ENCODE assay signal across 10 cellular contexts in the genomic region with DNA sequence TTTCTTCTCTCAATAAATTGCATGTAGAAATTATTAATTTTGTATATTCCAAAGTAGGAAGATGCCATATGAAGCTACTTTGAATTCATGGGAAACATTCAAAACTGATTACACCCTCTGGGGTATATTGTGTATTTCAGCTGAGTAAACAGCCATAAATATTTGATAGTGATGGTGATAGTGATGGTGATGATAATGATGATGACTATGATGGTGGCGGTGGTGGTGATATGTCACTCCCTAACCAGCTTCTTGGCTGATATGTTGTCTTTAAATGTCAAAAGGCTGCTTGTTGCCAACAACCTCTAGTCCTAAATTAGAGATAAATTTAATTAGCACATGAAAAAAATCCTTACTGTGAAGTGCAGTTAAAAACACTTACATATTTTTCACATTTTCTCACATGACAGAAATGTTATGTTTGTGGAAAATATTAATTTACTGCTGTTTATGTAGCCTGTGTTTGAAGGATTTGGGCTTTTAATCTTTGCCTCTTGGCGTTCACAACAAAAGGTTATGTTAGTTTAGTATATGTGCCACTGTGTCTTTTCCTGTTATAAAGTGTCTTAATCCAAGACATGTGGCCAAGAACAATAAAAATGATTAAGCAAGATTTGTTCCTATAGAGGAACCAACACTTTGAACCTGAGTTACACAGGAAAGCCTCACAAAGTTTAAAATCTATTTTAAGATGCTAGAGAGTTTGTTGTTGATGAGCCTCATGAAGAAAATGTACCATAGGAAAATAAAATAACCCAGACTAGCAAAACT.
DNase-seq lines count a peak whose midpoint lies in the region; ATAC-seq and TF ChIP-seq lines count a peak whose summit lies in the region.
"Had no signal": no experiment of that assay in that cellular context is flagged by ENCODE, and none has a peak within 500 bp of the region (broad histone marks: within the 10 kb centered on the region; RNA-seq: fewer than 3 reads in every experiment).

No MANE protein-coding gene starts in this region.

- H3K27ac Mint-ChIP-seq in T-helper 2 cell treated with Interferon-gamma antibody and Interleukin-4, amounts not matched to agents 5 μg/mL and 100 μg/mL, for 36 hours: peak overlapping the region; percentile 55
- peak overlapping the region; percentile 78 for H3K27ac Mint-ChIP-seq in chondrocyte (ENCODE audit: unreplicated experiment)
- peak overlapping the region; percentile 97 for H3K27ac Mint-ChIP-seq in mesothelial cell of epicardium

- in situ Hi-C loops in GM23248 (cut with MboI): no loop called here

- H3K79me2 ChIP-seq in GM23248 (ENCODE audit: insufficient read depth): peaks cover 31% of the 10 kb centered on the region

- no peaks in the 10 kb centered on the region for H3K9me2 ChIP-seq in GM23248 (ENCODE audit: insufficient read depth)

- 57 to 70% methylated on average over 2 of the region's 2 CpGs for WGBS in GM23248 (ENCODE audit: low coverage in 1 of 2, low lambda C conversion rate in 2 of 2, missing lambda C conversion rate in 2 of 2), 2 experiments

- H3K9me3 ChIP-seq in tibial artery (no peaks in the 10 kb centered on the region), GM23248 (ENCODE audit: low read depth) (no peaks in the 10 kb centered on the region)

- no peaks in the 10 kb centered on the region for H3K27me3 Mint-ChIP-seq in T-helper 2 cell treated with Interferon-gamma antibody and Interleukin-4, amounts not matched to agents 5 μg/mL and 100 μg/mL, for 36 hours (ENCODE audit: low read depth)
- H3K27me3 Mint-ChIP-seq in chondrocyte (ENCODE audit: low read depth) (no peaks in the 10 kb centered on the region), mesothelial cell of epicardium (ENCODE audit: low read depth) (no peaks in the 10 kb centered on the region)

- TF ChIP-seq CTCF in chondrocyte (IDR thresholded peaks at IDR 0.05) (no peak), mesothelial cell of epicardium (IDR thresholded peaks at IDR 0.05; ENCODE audit: unreplicated experiment) (no peak), tibial artery (IDR thresholded peaks at IDR 0.05) (no peak)

- no peak overlapping the region for H3K9ac ChIP-seq in GM23248

- H2AFZ ChIP-seq in GM23248: no peak overlapping the region

- intact Hi-C loops in tibial artery (cut with DNase I; ENCODE audit: low total_unique reads): no loop called here

- peaks cover 9% of the 10 kb centered on the region for H3K36me3 Mint-ChIP-seq in T-helper 2 cell treated with Interferon-gamma antibody and Interleukin-4, amounts not matched to agents 5 μg/mL and 100 μg/mL, for 36 hours (ENCODE audit: low read depth)
- H3K36me3 Mint-ChIP-seq in chondrocyte (ENCODE audit: low read depth) (no peaks in the 10 kb centered on the region), mesothelial cell of epicardium (peaks cover 2% of the 10 kb centered on the region)

- H3K27me3 ChIP-seq in tibial artery: no peaks in the 10 kb centered on the region
- no peaks in the 10 kb centered on the region for H3K27me3 ChIP-seq in GM23248 (replicated peaks; ENCODE audit: insufficient read depth)

- peak overlapping the region; percentile 32 for H3K4me3 Mint-ChIP-seq in T-helper 2 cell treated with Interferon-gamma antibody and Interleukin-4, amounts not matched to agents 5 μg/mL and 100 μg/mL, for 36 hours
- peak overlapping the region; percentile 16 for H3K4me3 Mint-ChIP-seq in chondrocyte (ENCODE audit: unreplicated experiment)
- H3K4me3 Mint-ChIP-seq in mesothelial cell of epicardium: no peak overlapping the region

- H3K4me2 ChIP-seq in GM23248 (ENCODE audit: unreplicated experiment): no peak overlapping the region

- peaks cover 37% of the 10 kb centered on the region for H3K4me1 Mint-ChIP-seq in T-helper 2 cell treated with Interferon-gamma antibody and Interleukin-4, amounts not matched to agents 5 μg/mL and 100 μg/mL, for 36 hours (ENCODE audit: low read depth)
- H3K4me1 Mint-ChIP-seq in chondrocyte (ENCODE audit: low read depth) (peaks cover 37% of the 10 kb centered on the region), mesothelial cell of epicardium (peaks cover 33% of the 10 kb centered on the region)

- H3K4me1 ChIP-seq in tibial artery (peaks cover 0 to 47% (median 30%) of the 10 kb centered on the region in 4 donors), GM23248 (ENCODE audit: insufficient read depth) (0 out of 2 replicates have a peak, but pooled peaks cover 10% of the 10 kb centered on the region)

- H4K20me1 ChIP-seq in GM23248 (ENCODE audit: insufficient read depth): no peaks in the 10 kb centered on the region

- H3K36me3 ChIP-seq in tibial artery (no peaks in the 10 kb centered on the region), GM23248 (ENCODE audit: low read depth) (no peaks in the 10 kb centered on the region)

- H3F3A ChIP-seq in GM23248 (ENCODE audit: insufficient read depth): no peaks in the 10 kb centered on the region

- no peaks in the 10 kb centered on the region for H3K9me3 Mint-ChIP-seq in T-helper 2 cell treated with Interferon-gamma antibody and Interleukin-4, amounts not matched to agents 5 μg/mL and 100 μg/mL, for 36 hours
- H3K9me3 Mint-ChIP-seq in chondrocyte (ENCODE audit: low read depth) (no peaks in the 10 kb centered on the region), mesothelial cell of epicardium (no peaks in the 10 kb centered on the region)

- no peak for DNase-seq in T-helper 2 cell treated with Interferon-gamma antibody and Interleukin-4, amounts not matched to agents 5 μg/mL and 100 μg/mL, for 36 hours (ENCODE audit: low spot score)
- DNase-seq in T-helper 2 cell (no peak), chondrocyte (ENCODE audit: low spot score) (no peak), mesothelial cell of epicardium (ENCODE audit: low spot score in 2 of 2, unreplicated experiment in 2 of 2) (no peak), tibial artery (no peak), GM23248 (no peak)
- DNase-seq in activated CD8-positive, alpha-beta memory T cell treated with anti-CD3 and anti-CD28 coated beads, Interleukin-2, amount 50 U/mL, for 48 hours: no peak
- DNase-seq: activated CD4-positive, alpha-beta T cell treated with anti-CD3 and anti-CD28 coated beads for 48 hours; NK-92 treated with Interleukin-12 subunit alpha and Interleukin-12 subunit beta, amount 100 ng/mL, for 24 hours had no signal

- H3K27ac ChIP-seq in tibial artery (peak overlapping the region; percentile 76 to 83), GM23248 (no peak overlapping the region)

- H3K4me3 ChIP-seq in tibial artery (peak overlapping the region; percentile 24 to 29), GM23248 (no peak overlapping the region)

- no peak for ATAC-seq in HG02870 (IDR thresholded peaks at IDR 0.05; ENCODE audit: unreplicated experiment)
